In genomic region chr9:129459550-129460322, GRCh38 we compare ENCODE assay signal across 8 cellular contexts.
DNase-seq lines count a peak whose midpoint lies in the region; ATAC-seq and TF ChIP-seq lines count a peak whose summit lies in the region.

No MANE protein-coding gene starts in this region.

- H3K9me3 ChIP-seq in HEK293 (ENCODE audit: control insufficient read depth, insufficient read depth, low read depth, low read length) (no peaks in the 10 kb centered on the region), right cardiac atrium (ENCODE audit: control insufficient read depth, low read length) (no peaks in the 10 kb centered on the region), aorta (ENCODE audit: control insufficient read depth, low read length) (no peaks in the 10 kb centered on the region)

- H3K36me3 ChIP-seq in HEK293 (ENCODE audit: control insufficient read depth in 2 of 2, insufficient read depth in 1 of 2, low read length in 2 of 2) (no peaks in the 10 kb centered on the region), aorta (ENCODE audit: control insufficient read depth in 1 of 2, insufficient read depth in 2 of 2, low read length in 1 of 2) (no peaks in the 10 kb centered on the region)

- H3K27ac ChIP-seq in HEK293 (ENCODE audit: extremely low read depth, low read depth, low read length): peak overlapping the region; percentile 44; the same call in 1 of the 2 replicates
- H3K27ac ChIP-seq in right cardiac atrium (ENCODE audit: low read length): peak overlapping the region; percentile 76
- peak overlapping the region in 1 of 2 donors; percentile 66 for H3K27ac ChIP-seq in aorta (ENCODE audit: low read depth in 1 of 2, low read length in 2 of 2)

- CTCF ChIA-PET in HEK293 (lab: Yijun Ruan, JAX): interaction anchor here (0.6 to 1.2 kb wide), 5 partner anchors 18 to 149 kb away, joined by 3 read pairs; no protein-coding TSS in a partner anchor

- intact Hi-C loops in right cardiac atrium (cut with DNase I) (no loop called here), aorta (cut with DNase I) (loop anchor here in 1 of 2 donors (1.0 kb wide), 2 partner anchors 23 to 27 kb away; no protein-coding TSS in a partner anchor)

- POLR2A ChIA-PET in HEK293 (lab: Yijun Ruan, JAX): interaction anchor here (0.6 to 3.3 kb wide), 18 partner anchors 9 to 320 kb away, joined by 3 to 56 read pairs (median 5); partner anchors contain the start of gene IER5L

- no peak for TF ChIP-seq CTCF in HEK293 (tag by site-specific recombination; IDR thresholded peaks at IDR 0.05)

- peak; percentile 27 to 35 for ATAC-seq in right cardiac atrium
- ATAC-seq in aorta (ENCODE audit: low FRiP score): no peak
- ATAC-seq in HG02852 (IDR thresholded peaks at IDR 0.05; ENCODE audit: unreplicated experiment): no peak

- peak; percentile 77 for DNase-seq in activated CD8-positive, alpha-beta memory T cell treated with anti-CD3 and anti-CD28 coated beads for 24 hours
- no peak for DNase-seq in right cardiac atrium
- DNase-seq in stimulated activated CD4-positive, alpha-beta T cell treated with anti-CD3 and anti-CD28 coated beads, Interleukin-4, amount 100 ng/mL, for 1 hour: peak; percentile 32
- DNase-seq in NCI-H446 treated with DMSO at 0.1 percent for 48 hours (lab: John Stamatoyannopoulos, UW): no peak
- DNase-seq in inferior parietal cortex (ENCODE audit: extremely low spot score): no peak
- DNase-seq in aorta: no peak

- no peak overlapping the region for H3K4me3 ChIP-seq in HEK293 (ENCODE audit: low read depth, low read length)
- H3K4me3 ChIP-seq in right cardiac atrium (ENCODE audit: low read length): no peak overlapping the region
- no peak overlapping the region for H3K4me3 ChIP-seq in aorta (ENCODE audit: low read length in 2 of 2)

- H3K27me3 ChIP-seq in right cardiac atrium (ENCODE audit: control insufficient read depth, insufficient read depth): no peaks in the 10 kb centered on the region
- no peaks in the 10 kb centered on the region for H3K27me3 ChIP-seq in aorta (ENCODE audit: control insufficient read depth in 1 of 2, insufficient read depth in 2 of 2, low read length in 1 of 2)

- peaks cover 23% of the 10 kb centered on the region for H3K4me1 ChIP-seq in HEK293 (ENCODE audit: control insufficient read depth, insufficient read depth, low read length)
- peaks cover 17% of the 10 kb centered on the region for H3K4me1 ChIP-seq in right cardiac atrium (ENCODE audit: control insufficient read depth, insufficient read depth, low read length)
- H3K4me1 ChIP-seq in aorta (ENCODE audit: control insufficient read depth in 1 of 2, insufficient read depth in 2 of 2, low read length in 2 of 2): no peaks in the 10 kb centered on the region

- WGBS in right cardiac atrium: 24% methylated on average over 29 of the region's 29 CpGs
- WGBS in aorta, 2 donors: 2 to 4% methylated on average over 18 to 29 of the region's 29 CpGs

TF ChIP-seq in HEK293, 187 proteins besides CTCF, POLR2A, EP300 and RAD21:
- TF ChIP-seq GFI1B (tag by site-specific recombination; IDR thresholded peaks at IDR 0.05): 0 out of 2 replicates have a peak, but pooled peaks have one; percentile 27
- TF ChIP-seq ZBTB26 (tag by site-specific recombination; optimal IDR thresholded peaks at IDR 0.05): peak; percentile 11
- TF ChIP-seq ZNF629 (tag by site-specific recombination; IDR thresholded peaks at IDR 0.05): no peak
- TF ChIP-seq ZNF76 (tag by site-specific recombination; IDR thresholded peaks at IDR 0.05; ENCODE audit: borderline replicate concordance, low read depth): no peak
- no peak for TF ChIP-seq ZFP37 (tag by site-specific recombination; IDR thresholded peaks at IDR 0.05)
- no peak for TF ChIP-seq FEZF1 (tag by site-specific recombination; IDR thresholded peaks at IDR 0.05)
- no peak for TF ChIP-seq ZBTB48 (tag by site-specific recombination; IDR thresholded peaks at IDR 0.05)
- TF ChIP-seq MYNN (tag by site-specific recombination; IDR thresholded peaks at IDR 0.05; ENCODE audit: borderline replicate concordance): no peak
- TF ChIP-seq ZNF18 (tag by site-specific recombination; IDR thresholded peaks at IDR 0.05): no peak
- no peak for TF ChIP-seq HOXC10 (CRISPR knock-in tag; IDR thresholded peaks at IDR 0.05)
- TF ChIP-seq ZBTB17 (tag by site-specific recombination; IDR thresholded peaks at IDR 0.05): no peak
- no peak for TF ChIP-seq KLF7 (tag by site-specific recombination; IDR thresholded peaks at IDR 0.05; ENCODE audit: borderline replicate concordance)
- no peak for TF ChIP-seq ZNF48 (tag by site-specific recombination; IDR thresholded peaks at IDR 0.05)
- TF ChIP-seq ZNF626 (tag by site-specific recombination; IDR thresholded peaks at IDR 0.05): no peak
- 0 out of 2 replicates have a peak, but pooled peaks have one; percentile 1 for TF ChIP-seq YY1 (tag by site-specific recombination; IDR thresholded peaks at IDR 0.05)
- 0 out of 2 replicates have a peak, but pooled peaks have one; percentile 10 for TF ChIP-seq ZNF266 (tag by site-specific recombination; IDR thresholded peaks at IDR 0.05; ENCODE audit: low read depth)
- no peak for TF ChIP-seq ZNF354C (tag by site-specific recombination; IDR thresholded peaks at IDR 0.05; ENCODE audit: borderline replicate concordance, low read depth)
- TF ChIP-seq ZFHX2 (tag by site-specific recombination; conservative IDR thresholded peaks at IDR 0.05): peak; percentile 75; the same call in 1 of the 2 replicates
- TF ChIP-seq ZNF121 (tag by site-specific recombination; IDR thresholded peaks at IDR 0.05): no peak
- TF ChIP-seq ZNF341 (tag by site-specific recombination; IDR thresholded peaks at IDR 0.05; ENCODE audit: low read depth): peak; percentile 80
- no peak for TF ChIP-seq KLF8 (tag by site-specific recombination; IDR thresholded peaks at IDR 0.05)

Comparison
In these comparisons a context has a peak if more than half of its experiments do, and no peak if none do; other contexts are left out.
1. DNase-seq: peak in activated CD8-positive, alpha-beta memory T cell treated with anti-CD3 and anti-CD28 coated beads for 24 hours (single experiment) and stimulated activated CD4-positive, alpha-beta T cell treated with anti-CD3 and anti-CD28 coated beads, Interleukin-4, amount 100 ng/mL, for 1 hour (single experiment); none in right cardiac atrium (0 of 3), NCI-H446 treated with DMSO at 0.1 percent for 48 hours (single experiment), inferior parietal cortex (single experiment) and aorta (0 of 2).
2. ATAC-seq: peak in right cardiac atrium (2 of 2); none in aorta (single experiment) and HG02852 (single experiment).